7 cellular contexts compared by ENCODE assay signal in genomic region chr16:20300312-20301097, GRCh38. TPM values are rescaled to one million over a fixed set of nuclear protein-coding genes. Genes with fewer than 3 reads are reported as not detected.
A peak's percentile ranks its signal among the peaks of the same experiment; 100 is the strongest.
DNase-seq lines count a peak whose midpoint lies in the region; ATAC-seq and TF ChIP-seq lines count a peak whose summit lies in the region.

No MANE protein-coding gene starts in this region.

- no peak overlapping the region for H3K4me3 Mint-ChIP-seq in natural killer cell

- no peaks in the 10 kb centered on the region for H3K27me3 ChIP-seq in H7 (ENCODE audit: control insufficient read depth, insufficient read depth, low read length)

- no peaks in the 10 kb centered on the region for H3K36me3 ChIP-seq in H7 (replicated peaks; ENCODE audit: control insufficient read depth, insufficient read depth, low read length)

- intact Hi-C loops in natural killer cell (cut with micrococcal nuclease) (loop anchor here (5.0 kb wide), 1 partner anchor 393 kb away; no protein-coding TSS in a partner anchor), posterior vena cava (cut with DNase I) (no loop called here)

- H3K36me3 Mint-ChIP-seq in natural killer cell: no peaks in the 10 kb centered on the region

- H3K9me3 Mint-ChIP-seq in natural killer cell: peaks cover 0 to 4% of the 10 kb centered on the region in 2 donors

- ATAC-seq in natural killer cell: peak; percentile 47 to 66 (median 56)

- no peak overlapping the region for H3K27ac Mint-ChIP-seq in natural killer cell

- TF ChIP-seq CTCF in epithelial cell of proximal tubule (conservative IDR thresholded peaks at IDR 0.05; ENCODE audit: low read depth, low read length) (peak; percentile 95), natural killer cell (IDR thresholded peaks at IDR 0.05) (peak; percentile 21)

- H3K4me3 ChIP-seq in H7 (ENCODE audit: insufficient read depth, low read depth, low read length): no peak overlapping the region
- no peak overlapping the region for H3K4me3 ChIP-seq in epithelial cell of proximal tubule (ENCODE audit: low read depth, low read length)

- H3K4me1 Mint-ChIP-seq in natural killer cell: peaks cover 4% of the 10 kb centered on the region in 2 donors

- H3K27me3 Mint-ChIP-seq in natural killer cell (ENCODE audit: low read depth in 2 of 2): peaks cover 10 to 22% of the 10 kb centered on the region in 2 donors

- DNase-seq in EH (ENCODE audit: low read depth): peak; percentile 23
- DNase-seq in H7: peak; percentile 72
- DNase-seq in NCI-H2081 (lab: John Stamatoyannopoulos, UW): peak; percentile 15 to 62
- peak; percentile 38 for DNase-seq in UCSD-AML1 (lab: John Stamatoyannopoulos, UW; ENCODE audit: unreplicated experiment)
- DNase-seq in epithelial cell of proximal tubule (ENCODE audit: low read depth): peak; percentile 10
- DNase-seq in natural killer cell: no peak
- DNase-seq in posterior vena cava (ENCODE audit: low spot score): no peak

RNA-seq across cellular contexts. Expression of gene GP2, which starts 26.8 kb away (rescaled TPM):
- not detected in 2 replicates for total RNA-seq in H7 (2014; rRNA removed; shearing (Covaris generic))
- not detected in 2 replicates for total RNA-seq in epithelial cell of proximal tubule
- total RNA-seq in natural killer cell: not detected
- 1 to 10 TPM in 1 of 2 donors, under 1 TPM in 1; 0.51 to 4.9 TPM for total RNA-seq in posterior vena cava

RNA-seq across cellular contexts. Expression of gene UMOD, which starts 52.0 kb away (rescaled TPM):
- not detected in 2 replicates for total RNA-seq in H7 (2014; rRNA removed; shearing (Covaris generic))
- total RNA-seq in epithelial cell of proximal tubule (not detected in 2 replicates), natural killer cell (not detected), posterior vena cava (not detected)

Comparison
In these comparisons a context has a peak if more than half of its experiments do, and no peak if none do; other contexts are left out.
1. DNase-seq: peak in EH (single experiment), H7 (single experiment), NCI-H2081 (2 of 2), UCSD-AML1 (single experiment) and epithelial cell of proximal tubule (single experiment); none in natural killer cell (single experiment) and posterior vena cava (single experiment).